ENCODE assay signal across 8 cellular contexts in genomic region chr16:86740817-86741799, GRCh38.
A peak's percentile ranks its signal among the peaks of the same experiment; 100 is the strongest.
DNase-seq lines count a peak whose midpoint lies in the region; ATAC-seq and TF ChIP-seq lines count a peak whose summit lies in the region.

No MANE protein-coding gene starts in this region.

- no peak overlapping the region for H4K91ac ChIP-seq in neuronal stem cell (ENCODE audit: low read depth, low read length, poor library complexity)

- peak overlapping the region; percentile 32 for H3K27ac ChIP-seq in RWPE2 (ENCODE audit: poor library complexity, severe bottlenecking)
- H3K27ac ChIP-seq in neuronal stem cell (replicated peaks; ENCODE audit: low read length) = no peak overlapping the region

- H2AK5ac ChIP-seq in neuronal stem cell (ENCODE audit: low read depth, low read length) = no peak overlapping the region

- H2BK12ac ChIP-seq in neuronal stem cell (ENCODE audit: low read length) = no peak overlapping the region

- H3K9me3 ChIP-seq in RWPE2 (ENCODE audit: severe bottlenecking) (no peaks in the 10 kb centered on the region), neuronal stem cell (replicated peaks in 1 of 2; ENCODE audit: control insufficient read depth in 2 of 2, insufficient read depth in 1 of 2, low read depth in 1 of 2, low read length in 2 of 2) (peaks cover 0 to 4% of the 10 kb centered on the region in 2 donors)

- H3K9ac ChIP-seq in neuronal stem cell (ENCODE audit: low read depth, low read length, poor library complexity) = peak overlapping the region; percentile 64

- H3K23ac ChIP-seq in neuronal stem cell (ENCODE audit: low read depth, low read length, poor library complexity) = no peak overlapping the region

- DNase-seq in Daoy (ENCODE audit: low read depth) (peak; percentile 89), RWPE2 (ENCODE audit: low spot score) (no peak), fibroblast of gingiva (ENCODE audit: low read depth) (peak; percentile 75), neuronal stem cell (ENCODE audit: low spot score) (no peak), NCI-H524 treated with DMSO at 0.1 percent for 48 hours (lab: John Stamatoyannopoulos, UW) (no peak), NCI-H69 (lab: John Stamatoyannopoulos, UW) (no peak)
- DNase-seq in stimulated activated naive CD4-positive, alpha-beta T cell treated with Interleukin-2 at 50 U/mL for 16 hours (lab: John Stamatoyannopoulos, UW) = no peak

- H2BK120ac ChIP-seq in neuronal stem cell (ENCODE audit: low read depth, low read length) = no peak overlapping the region

- H4K8ac ChIP-seq in neuronal stem cell (ENCODE audit: low read depth, low read length) = no peak overlapping the region

- WGBS in neuronal stem cell (ENCODE audit: extremely low coverage in 2 of 2, insufficient read length in 2 of 2, insufficient replicate concordance in 1 of 2), 2 donors = no CpG with 5 or more reads among the region's 37 CpGs

- H3K14ac ChIP-seq in neuronal stem cell (ENCODE audit: low read length) = no peak overlapping the region

- peak overlapping the region; percentile 7 for H2BK15ac ChIP-seq in neuronal stem cell (ENCODE audit: low read length)

- no peaks in the 10 kb centered on the region for H3K36me3 ChIP-seq in RWPE2 (ENCODE audit: low read depth)
- H3K36me3 ChIP-seq in neuronal stem cell (replicated peaks in 1 of 2; ENCODE audit: control insufficient read depth in 2 of 2, insufficient read depth in 2 of 2, low read length in 2 of 2) = no peaks in the 10 kb centered on the region

- H3K4me1 ChIP-seq in RWPE2 (ENCODE audit: insufficient read depth, poor library complexity, severe bottlenecking) = peaks cover 9% of the 10 kb centered on the region
- peaks cover 0 to 19% of the 10 kb centered on the region in 2 donors for H3K4me1 ChIP-seq in neuronal stem cell (ENCODE audit: control insufficient read depth in 2 of 2, insufficient read depth in 1 of 2, low read depth in 1 of 2, low read length in 2 of 2)

- H2BK5ac ChIP-seq in neuronal stem cell (ENCODE audit: low read length) = no peak overlapping the region

- no peak overlapping the region for H3K4ac ChIP-seq in neuronal stem cell (ENCODE audit: low read length)

- H2AFZ ChIP-seq in neuronal stem cell (ENCODE audit: low read length) = peak overlapping the region; percentile 96

- TF ChIP-seq CTCF in RWPE2 (IDR thresholded peaks at IDR 0.05; ENCODE audit: poor library complexity, severe bottlenecking) = no peak

- H3K4me2 ChIP-seq in neuronal stem cell (ENCODE audit: insufficient read depth, low read length, poor library complexity, severe bottlenecking) = no peak overlapping the region

- peak overlapping the region; percentile 16 for H3K4me3 ChIP-seq in RWPE2 (ENCODE audit: severe bottlenecking)
- H3K4me3 ChIP-seq in neuronal stem cell (ENCODE audit: low read length in 2 of 2) = peak overlapping the region in 1 of 2 donors; percentile 38

- peak overlapping the region; percentile 67 for H3K18ac ChIP-seq in neuronal stem cell (ENCODE audit: low read length)

- H3K79me1 ChIP-seq in neuronal stem cell (ENCODE audit: low read depth, low read length) = no peaks in the 10 kb centered on the region

- H3K27me3 ChIP-seq in RWPE2 (ENCODE audit: insufficient read depth, poor library complexity, severe bottlenecking) = no peaks in the 10 kb centered on the region
- no peaks in the 10 kb centered on the region for H3K27me3 ChIP-seq in neuronal stem cell (ENCODE audit: control insufficient read depth in 3 of 3, insufficient read depth in 3 of 3, low read depth in 1 of 3, low read length in 3 of 3)

- ATAC-seq in RWPE2 (ENCODE audit: low read depth) = peak; percentile 78
- ATAC-seq in GM18867 (IDR thresholded peaks at IDR 0.05; ENCODE audit: unreplicated experiment) = no peak

Comparison
In these comparisons a context has a peak if more than half of its experiments do, and no peak if none do; other contexts are left out.
1. DNase-seq: peak in Daoy (single experiment) and fibroblast of gingiva (single experiment); none in RWPE2 (single experiment), neuronal stem cell (single experiment), NCI-H524 treated with DMSO at 0.1 percent for 48 hours (single experiment), NCI-H69 (single experiment) and stimulated activated naive CD4-positive, alpha-beta T cell treated with Interleukin-2 at 50 U/mL for 16 hours (single experiment).